ENCODE assay signal across 1 cellular context in genomic region chr4:86940176-86940575, GRCh38.
TF ChIP-seq lines count a peak whose summit lies in the region.

No MANE protein-coding gene starts in this region.

TF ChIP-seq in GM23338, 12 proteins besides CTCF, POLR2A, EP300 and RAD21 (continued from another document):
- TF ChIP-seq ZNF462 (CRISPR knock-in tag; IDR thresholded peaks at IDR 0.05) (no peak), EZH2 (IDR thresholded peaks at IDR 0.05; ENCODE audit: low read depth, unreplicated experiment) (no peak), POLR2AphosphoS5 (IDR thresholded peaks at IDR 0.05; ENCODE audit: low read depth) (no peak)
